ENCODE assay signal across 12 cellular contexts in genomic region chr10:97069576-97070362, GRCh38.
DNase-seq lines count a peak whose midpoint lies in the region; TF ChIP-seq lines count a peak whose summit lies in the region.
"Had no signal": no experiment of that assay in that cellular context is flagged by ENCODE, and none has a peak within 500 bp of the region (broad histone marks: within the 10 kb centered on the region; RNA-seq: fewer than 3 reads in every experiment).

No MANE protein-coding gene starts in this region.

- H3K9me3 ChIP-seq in trophoblast cell (ENCODE audit: insufficient read depth, low read depth, low read length): no peaks in the 10 kb centered on the region
- H3K9me3 ChIP-seq in BE2C: no peaks in the 10 kb centered on the region

- H2BK5ac ChIP-seq in trophoblast cell (ENCODE audit: low read depth, low read length, poor library complexity): no peak overlapping the region

- H3K4me1 ChIP-seq in trophoblast cell (ENCODE audit: control insufficient read depth in 1 of 2, insufficient read depth in 2 of 2, low read length in 2 of 2) (no peaks in the 10 kb centered on the region), BE2C (no peaks in the 10 kb centered on the region; the same call in 1 of the 2 replicates)

- no peaks in the 10 kb centered on the region for H3K79me2 ChIP-seq in trophoblast cell (ENCODE audit: control insufficient read depth, insufficient read depth, low read length, poor library complexity)

- peaks cover 3% of the 10 kb centered on the region for H3K36me3 Mint-ChIP-seq in activated naive CD8-positive, alpha-beta T cell treated with anti-CD3 and anti-CD28 coated beads for 36 hours
- H3K36me3 Mint-ChIP-seq: IgD-negative memory B cell, type B pancreatic cell had no signal

- no peak overlapping the region for H3K4ac ChIP-seq in trophoblast cell (ENCODE audit: low read depth, low read length)

- H3K23ac ChIP-seq in trophoblast cell (ENCODE audit: low read length): no peak overlapping the region

- no peak overlapping the region for H4K91ac ChIP-seq in trophoblast cell (ENCODE audit: low read depth, low read length)

- H3K18ac ChIP-seq in trophoblast cell (ENCODE audit: low read length): no peak overlapping the region

- H4K12ac ChIP-seq in trophoblast cell (ENCODE audit: low read depth, low read length): no peak overlapping the region

- H2AFZ ChIP-seq in trophoblast cell (ENCODE audit: insufficient read depth, low read length, poor library complexity): no peak overlapping the region

- H2AK5ac ChIP-seq in trophoblast cell (ENCODE audit: low read length): no peak overlapping the region

- no peak for TF ChIP-seq CTCF in BE2C (IDR thresholded peaks at IDR 0.05; ENCODE audit: low read depth, low read length)

- WGBS in trophoblast cell (ENCODE audit: extremely low coverage, insufficient coverage, insufficient read length): no CpG with 5 or more reads among the region's 11 CpGs

- H3K4me2 ChIP-seq in trophoblast cell (ENCODE audit: low read length): no peak overlapping the region

- no peak overlapping the region for H3K9ac ChIP-seq in trophoblast cell (ENCODE audit: low read length)

- no peak overlapping the region for H3K27ac Mint-ChIP-seq in activated naive CD8-positive, alpha-beta T cell treated with anti-CD3 and anti-CD28 coated beads for 36 hours
- H3K27ac Mint-ChIP-seq: type B pancreatic cell had no signal

- DNase-seq in activated CD4-positive, alpha-beta T cell treated with anti-CD3 and anti-CD28 coated beads for 48 hours: peak; percentile 35
- DNase-seq in activated CD4-positive, alpha-beta T cell treated with anti-CD3 and anti-CD28 coated beads, Interleukin-2, amount 50 U/mL, for 1 hour: no peak
- DNase-seq in NCI-H69 (lab: John Stamatoyannopoulos, UW) (peak; percentile 22), trophoblast cell (peak; percentile 40 to 64), BE2C (no peak), DMS 273 treated with DMSO at 0.1 percent for 48 hours (lab: John Stamatoyannopoulos, UW) (no peak), NCI-H2081 treated with DMSO at 0.1 percent for 48 hours (lab: John Stamatoyannopoulos, UW) (no peak)
- DNase-seq in activated naive CD8-positive, alpha-beta T cell treated with anti-CD3 and anti-CD28 coated beads for 36 hours: peak; percentile 28
- DNase-seq: esophagus squamous epithelium, RPMI8226 had no signal

- H3K27me3 ChIP-seq in trophoblast cell (ENCODE audit: insufficient read depth, low read length): no peaks in the 10 kb centered on the region
- H3K27me3 ChIP-seq in BE2C: no peaks in the 10 kb centered on the region

- H3K27me3 Mint-ChIP-seq in activated naive CD8-positive, alpha-beta T cell treated with anti-CD3 and anti-CD28 coated beads for 36 hours: peaks cover 42% of the 10 kb centered on the region

- peaks cover 8% of the 10 kb centered on the region for H3K9me3 Mint-ChIP-seq in activated naive CD8-positive, alpha-beta T cell treated with anti-CD3 and anti-CD28 coated beads for 36 hours
- H3K9me3 Mint-ChIP-seq: type B pancreatic cell had no signal

- H3K4me1 Mint-ChIP-seq in activated naive CD8-positive, alpha-beta T cell treated with anti-CD3 and anti-CD28 coated beads for 36 hours: peaks cover 8% of the 10 kb centered on the region
- H3K4me1 Mint-ChIP-seq: IgD-negative memory B cell had no signal

- no peak overlapping the region for H2BK12ac ChIP-seq in trophoblast cell (ENCODE audit: low read length)

- H3K36me3 ChIP-seq in trophoblast cell (ENCODE audit: control insufficient read depth in 1 of 2, insufficient read depth in 2 of 2, low read length in 2 of 2) (no peaks in the 10 kb centered on the region), BE2C (no peaks in the 10 kb centered on the region)
- H3K36me3 ChIP-seq: esophagus squamous epithelium had no signal

- no peak overlapping the region for H3K27ac ChIP-seq in trophoblast cell (ENCODE audit: low read depth, low read length)
- H3K27ac ChIP-seq: esophagus squamous epithelium had no signal

- H3K79me1 ChIP-seq in trophoblast cell (ENCODE audit: low read length): no peaks in the 10 kb centered on the region

- no peak overlapping the region for H4K8ac ChIP-seq in trophoblast cell (ENCODE audit: low read depth, low read length)

- no peak overlapping the region for H3K4me3 ChIP-seq in trophoblast cell (ENCODE audit: low read depth, low read length)
- no peak overlapping the region for H3K4me3 ChIP-seq in BE2C (ENCODE audit: low read depth, low read length)
- H3K4me3 ChIP-seq: esophagus squamous epithelium had no signal

- no peak overlapping the region for H3K4me3 Mint-ChIP-seq in activated naive CD8-positive, alpha-beta T cell treated with anti-CD3 and anti-CD28 coated beads for 36 hours
- H3K4me3 Mint-ChIP-seq: IgD-negative memory B cell, type B pancreatic cell had no signal

- no peak overlapping the region for H3K14ac ChIP-seq in trophoblast cell (ENCODE audit: low read length)

- H2BK120ac ChIP-seq in trophoblast cell (ENCODE audit: insufficient read depth, low read length, poor library complexity): no peak overlapping the region

Comparison
In these comparisons a context has a peak if more than half of its experiments do, and no peak if none do; other contexts are left out.
1. DNase-seq: peak in activated CD4-positive, alpha-beta T cell treated with anti-CD3 and anti-CD28 coated beads for 48 hours (single experiment), NCI-H69 (single experiment), activated naive CD8-positive, alpha-beta T cell treated with anti-CD3 and anti-CD28 coated beads for 36 hours (single experiment) and trophoblast cell (2 of 2); none in activated CD4-positive, alpha-beta T cell treated with anti-CD3 and anti-CD28 coated beads, Interleukin-2, amount 50 U/mL, for 1 hour (single experiment), BE2C (single experiment), DMS 273 treated with DMSO at 0.1 percent for 48 hours (single experiment) and NCI-H2081 treated with DMSO at 0.1 percent for 48 hours (single experiment).